In the genomic region with DNA sequence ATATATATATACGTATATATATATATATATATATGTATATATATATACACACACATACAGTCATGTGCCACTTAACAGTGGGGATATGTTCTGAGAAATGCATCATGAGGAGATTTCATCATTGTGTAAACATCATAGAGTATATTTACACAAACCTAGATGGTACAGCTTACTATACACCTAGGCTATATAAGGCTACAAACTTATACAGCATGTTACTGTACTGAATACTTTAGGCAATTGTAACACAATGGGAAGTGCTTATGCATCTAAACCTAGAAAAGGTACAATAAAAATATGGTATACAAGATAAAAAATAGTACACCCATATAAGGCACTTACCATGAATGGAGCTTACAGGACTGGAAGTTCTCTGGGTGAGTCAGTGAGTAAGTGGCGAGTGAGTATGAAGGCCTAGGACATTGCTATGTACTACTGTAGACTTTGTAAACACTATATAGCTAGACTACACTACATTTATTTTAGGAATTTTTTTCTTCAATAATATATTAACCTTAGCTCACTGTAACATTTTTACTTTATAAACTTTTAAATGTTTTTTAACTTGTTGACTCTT, we compare ENCODE assay signal across 25 cellular contexts. TPM values are rescaled to one million over a fixed set of nuclear protein-coding genes. Genes with fewer than 3 reads are reported as not detected.
A peak's percentile ranks its signal among the peaks of the same experiment; 100 is the strongest.
DNase-seq lines count a peak whose midpoint lies in the region; ATAC-seq and TF ChIP-seq lines count a peak whose summit lies in the region.
"Had no signal": no experiment of that assay in that cellular context is flagged by ENCODE, and none has a peak within 500 bp of the region (broad histone marks: within the 10 kb centered on the region; RNA-seq: fewer than 3 reads in every experiment).

No MANE protein-coding gene starts in this region.

- H3K9me3 ChIP-seq in left lung: no peaks in the 10 kb centered on the region
- H3K9me3 ChIP-seq in vagina: no peaks in the 10 kb centered on the region
- H3K9me3 ChIP-seq: A549; BLaER1 treated with 17β-estradiol and CSF1 and Interleukin-3, amounts not matched to agents 10 nM and 100 nM had no signal

- POLR2A ChIA-PET in WTC11 (lab: Charles Lee): no interaction called here

- TF ChIP-seq CTCF in astrocyte of the spinal cord (IDR thresholded peaks at IDR 0.05; ENCODE audit: low read depth, low read length): no peak
- TF ChIP-seq CTCF in left lung (IDR thresholded peaks at IDR 0.05): no peak
- no peak for TF ChIP-seq CTCF in vagina (IDR thresholded peaks at IDR 0.05)
- no peak for TF ChIP-seq CTCF in WTC11 (IDR thresholded peaks at IDR 0.05)

- no peak overlapping the region for H3K27ac Mint-ChIP-seq in WTC11
- H3K27ac Mint-ChIP-seq: CD4-positive, alpha-beta T cell had no signal

- ATAC-seq in left lung: peak; percentile 24
- no peak for ATAC-seq in HG02884 (IDR thresholded peaks at IDR 0.05; ENCODE audit: unreplicated experiment)
- no peak for ATAC-seq in WTC11
- ATAC-seq: A549, GM12878, HepG2, K562 had no signal

- H3K9me3 Mint-ChIP-seq in WTC11: no peaks in the 10 kb centered on the region
- H3K9me3 Mint-ChIP-seq: CD4-positive, alpha-beta T cell had no signal

- CTCF ChIA-PET in WTC11 (lab: Charles Lee): no interaction called here

- intact Hi-C loops in left lung (cut with DNase I) (no loop called here), vagina (cut with DNase I) (no loop called here)

- H3K4me3 ChIP-seq in astrocyte of the spinal cord (ENCODE audit: low read depth, low read length) (no peak overlapping the region), left lung (no peak overlapping the region), vagina (no peak overlapping the region)
- H3K4me3 ChIP-seq: A549; BLaER1 treated with 17β-estradiol and CSF1 and Interleukin-3, amounts not matched to agents 10 nM and 100 nM; GM12878; K562; SK-N-MC had no signal

- TF ChIP-seq POLR2A in vagina (IDR thresholded peaks at IDR 0.05): no peak

- no peaks in the 10 kb centered on the region for H3K36me3 ChIP-seq in left lung
- no peaks in the 10 kb centered on the region for H3K36me3 ChIP-seq in vagina
- H3K36me3 ChIP-seq: BLaER1 treated with 17β-estradiol and CSF1 and Interleukin-3, amounts not matched to agents 10 nM and 100 nM had no signal

- no peaks in the 10 kb centered on the region for H3K27me3 ChIP-seq in left lung
- H3K27me3 ChIP-seq in vagina: no peaks in the 10 kb centered on the region
- H3K27me3 ChIP-seq: BLaER1 treated with 17β-estradiol and CSF1 and Interleukin-3, amounts not matched to agents 10 nM and 100 nM had no signal

- DNase-seq in DMS53 treated with DMSO at 0.1 percent for 48 hours (lab: John Stamatoyannopoulos, UW; ENCODE audit: unreplicated experiment) (peak; percentile 74), NCI-H69 (lab: John Stamatoyannopoulos, UW) (peak; percentile 12), astrocyte of the spinal cord (ENCODE audit: low read depth, low spot score) (peak; percentile 30), left lung (no peak), NCI-H1105 treated with DMSO at 0.1 percent for 48 hours (lab: John Stamatoyannopoulos, UW) (no peak), vagina (ENCODE audit: extremely low spot score in 2 of 2) (no peak), WTC11 (ENCODE audit: low spot score) (no peak)
- DNase-seq: AML-193; CD4-positive, alpha-beta T cell; GDM1; Kasumi-1; MV-4-11; NCI-H1105; NCI-H2029; NCI-H446 treated with DMSO at 0.1 percent for 48 hours; NCI-H526; SHP77 treated with DMSO at 0.1 percent for 48 hours had no signal

- no peaks in the 10 kb centered on the region; the same call in 1 of the 2 replicates for H3K27me3 Mint-ChIP-seq in WTC11 (ENCODE audit: low read depth)
- H3K27me3 Mint-ChIP-seq: CD4-positive, alpha-beta T cell had no signal

- in situ Hi-C loops in astrocyte of the spinal cord (cut with HindIII; ENCODE audit: low sequenced_read_pairs): no loop called here

- H3K36me3 Mint-ChIP-seq in WTC11: no peaks in the 10 kb centered on the region

- no peaks in the 10 kb centered on the region for H3K4me1 Mint-ChIP-seq in WTC11

- H3K27ac ChIP-seq in left lung: no peak overlapping the region
- H3K27ac ChIP-seq in vagina: no peak overlapping the region
- H3K27ac ChIP-seq: A549; BLaER1 treated with 17β-estradiol and CSF1 and Interleukin-3, amounts not matched to agents 10 nM and 100 nM; RWPE1; SK-N-MC had no signal

- no peak overlapping the region for H3K4me3 Mint-ChIP-seq in WTC11
- H3K4me3 Mint-ChIP-seq: CD4-positive, alpha-beta T cell had no signal

- no peaks in the 10 kb centered on the region for H3K4me1 ChIP-seq in left lung
- H3K4me1 ChIP-seq in vagina: no peaks in the 10 kb centered on the region
- H3K4me1 ChIP-seq: A549 had no signal

TF ChIP-seq in WTC11, 78 proteins besides CTCF, POLR2A, EP300 and RAD21:
- TF ChIP-seq, protein P1, sequence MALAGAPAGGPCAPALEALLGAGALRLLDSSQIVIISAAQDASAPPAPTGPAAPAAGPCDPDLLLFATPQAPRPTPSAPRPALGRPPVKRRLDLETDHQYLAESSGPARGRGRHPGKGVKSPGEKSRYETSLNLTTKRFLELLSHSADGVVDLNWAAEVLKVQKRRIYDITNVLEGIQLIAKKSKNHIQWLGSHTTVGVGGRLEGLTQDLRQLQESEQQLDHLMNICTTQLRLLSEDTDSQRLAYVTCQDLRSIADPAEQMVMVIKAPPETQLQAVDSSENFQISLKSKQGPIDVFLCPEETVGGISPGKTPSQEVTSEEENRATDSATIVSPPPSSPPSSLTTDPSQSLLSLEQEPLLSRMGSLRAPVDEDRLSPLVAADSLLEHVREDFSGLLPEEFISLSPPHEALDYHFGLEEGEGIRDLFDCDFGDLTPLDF (CRISPR knock-in tag; IDR thresholded peaks at IDR 0.05): no peak
- TF ChIP-seq ZNF423 (CRISPR knock-in tag; IDR thresholded peaks at IDR 0.05) (no peak), ZNF532 (CRISPR knock-in tag; IDR thresholded peaks at IDR 0.05; ENCODE audit: borderline replicate concordance) (no peak), NFE2L1 (CRISPR knock-in tag; IDR thresholded peaks at IDR 0.05) (no peak)

RNA-seq across cellular contexts. Expression of gene CCSER1, which starts 13.2 kb away (rescaled TPM):
- total RNA-seq in left lung (1 to 10 TPM; 5.2 to 9.0 TPM), vagina (8.1 TPM), WTC11 (2021) (0.71 to 1.1 TPM (median 0.87 TPM) in 3 replicates)
- total RNA-seq: HepG2, K562 had no signal

Comparison
In these comparisons a context has a peak if more than half of its experiments do, and no peak if none do; other contexts are left out.
1. DNase-seq: peak in DMS53 treated with DMSO at 0.1 percent for 48 hours (single experiment), NCI-H69 (single experiment) and astrocyte of the spinal cord (single experiment); none in left lung (0 of 2), NCI-H1105 treated with DMSO at 0.1 percent for 48 hours (single experiment), vagina (0 of 2) and WTC11 (single experiment).